In the genomic region with DNA sequence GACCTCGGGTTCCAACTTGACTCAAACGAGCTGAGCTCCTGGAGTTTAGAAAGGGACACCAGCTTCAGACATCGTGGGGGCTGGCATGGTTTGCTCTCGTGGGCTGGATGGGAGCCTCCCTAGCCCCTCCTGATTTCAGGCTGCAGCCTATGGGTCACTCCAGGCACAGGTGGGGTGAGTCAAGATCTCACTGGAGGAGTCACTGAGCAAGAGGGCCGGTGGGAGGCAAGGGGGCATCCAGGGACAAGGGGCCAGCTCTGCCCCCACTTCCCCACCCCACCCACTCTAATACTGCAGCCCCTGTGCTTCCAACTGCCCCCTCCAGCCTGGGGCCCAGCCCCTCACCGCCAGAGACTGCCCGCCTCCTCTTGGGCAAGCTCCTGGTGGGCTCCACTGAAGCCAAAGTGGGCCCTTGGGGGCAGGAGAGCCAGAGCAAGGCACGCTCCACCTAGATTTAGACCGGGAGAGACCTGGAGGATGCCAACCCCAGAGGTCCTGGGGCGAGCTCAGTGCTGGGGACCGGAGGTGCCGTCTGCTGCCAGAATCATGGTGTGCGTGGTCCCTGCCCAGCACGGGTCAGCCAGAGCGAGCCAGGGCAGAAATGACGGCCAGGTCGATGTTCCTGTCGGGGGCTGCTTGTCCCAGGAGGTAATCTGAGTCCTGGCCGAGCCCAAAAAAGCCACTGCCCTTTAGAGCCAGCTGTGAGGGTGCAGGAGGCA, we compare ENCODE assay signal across 1 cellular context.
A peak's percentile ranks its signal among the peaks of the same experiment; 100 is the strongest.
TF ChIP-seq lines count a peak whose summit lies in the region.

No MANE protein-coding gene starts in this region.

TF ChIP-seq in HepG2, 621 proteins besides CTCF, POLR2A, EP300 and RAD21 (continued from another document):
- TF ChIP-seq ZSCAN20 (CRISPR knock-in tag; IDR thresholded peaks at IDR 0.05; ENCODE audit: borderline replicate concordance) = no peak
- no peak for TF ChIP-seq KLF11 (CRISPR knock-in tag; IDR thresholded peaks at IDR 0.05)
- TF ChIP-seq ZNF121 (CRISPR knock-in tag; IDR thresholded peaks at IDR 0.05) = no peak
- TF ChIP-seq, protein P1, sequence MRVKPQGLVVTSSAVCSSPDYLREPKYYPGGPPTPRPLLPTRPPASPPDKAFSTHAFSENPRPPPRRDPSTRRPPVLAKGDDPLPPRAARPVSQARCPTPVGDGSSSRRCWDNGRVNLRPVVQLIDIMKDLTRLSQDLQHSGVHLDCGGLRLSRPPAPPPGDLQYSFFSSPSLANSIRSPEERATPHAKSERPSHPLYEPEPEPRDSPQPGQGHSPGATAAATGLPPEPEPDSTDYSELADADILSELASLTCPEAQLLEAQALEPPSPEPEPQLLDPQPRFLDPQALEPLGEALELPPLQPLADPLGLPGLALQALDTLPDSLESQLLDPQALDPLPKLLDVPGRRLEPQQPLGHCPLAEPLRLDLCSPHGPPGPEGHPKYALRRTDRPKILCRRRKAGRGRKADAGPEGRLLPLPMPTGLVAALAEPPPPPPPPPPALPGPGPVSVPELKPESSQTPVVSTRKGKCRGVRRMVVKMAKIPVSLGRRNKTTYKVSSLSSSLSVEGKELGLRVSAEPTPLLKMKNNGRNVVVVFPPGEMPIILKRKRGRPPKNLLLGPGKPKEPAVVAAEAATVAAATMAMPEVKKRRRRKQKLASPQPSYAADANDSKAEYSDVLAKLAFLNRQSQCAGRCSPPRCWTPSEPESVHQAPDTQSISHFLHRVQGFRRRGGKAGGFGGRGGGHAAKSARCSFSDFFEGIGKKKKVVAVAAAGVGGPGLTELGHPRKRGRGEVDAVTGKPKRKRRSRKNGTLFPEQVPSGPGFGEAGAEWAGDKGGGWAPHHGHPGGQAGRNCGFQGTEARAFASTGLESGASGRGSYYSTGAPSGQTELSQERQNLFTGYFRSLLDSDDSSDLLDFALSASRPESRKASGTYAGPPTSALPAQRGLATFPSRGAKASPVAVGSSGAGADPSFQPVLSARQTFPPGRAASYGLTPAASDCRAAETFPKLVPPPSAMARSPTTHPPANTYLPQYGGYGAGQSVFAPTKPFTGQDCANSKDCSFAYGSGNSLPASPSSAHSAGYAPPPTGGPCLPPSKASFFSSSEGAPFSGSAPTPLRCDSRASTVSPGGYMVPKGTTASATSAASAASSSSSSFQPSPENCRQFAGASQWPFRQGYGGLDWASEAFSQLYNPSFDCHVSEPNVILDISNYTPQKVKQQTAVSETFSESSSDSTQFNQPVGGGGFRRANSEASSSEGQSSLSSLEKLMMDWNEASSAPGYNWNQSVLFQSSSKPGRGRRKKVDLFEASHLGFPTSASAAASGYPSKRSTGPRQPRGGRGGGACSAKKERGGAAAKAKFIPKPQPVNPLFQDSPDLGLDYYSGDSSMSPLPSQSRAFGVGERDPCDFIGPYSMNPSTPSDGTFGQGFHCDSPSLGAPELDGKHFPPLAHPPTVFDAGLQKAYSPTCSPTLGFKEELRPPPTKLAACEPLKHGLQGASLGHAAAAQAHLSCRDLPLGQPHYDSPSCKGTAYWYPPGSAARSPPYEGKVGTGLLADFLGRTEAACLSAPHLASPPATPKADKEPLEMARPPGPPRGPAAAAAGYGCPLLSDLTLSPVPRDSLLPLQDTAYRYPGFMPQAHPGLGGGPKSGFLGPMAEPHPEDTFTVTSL (CRISPR knock-in tag; IDR thresholded peaks at IDR 0.05; ENCODE audit: borderline replicate concordance) = no peak
- TF ChIP-seq ZNF83 (CRISPR knock-in tag; IDR thresholded peaks at IDR 0.05; ENCODE audit: borderline replicate concordance) = no peak
- no peak for TF ChIP-seq ZNF251 (CRISPR knock-in tag; IDR thresholded peaks at IDR 0.05)
- TF ChIP-seq BRCA1 (CRISPR knock-in tag; IDR thresholded peaks at IDR 0.05) = no peak
- TF ChIP-seq, protein P2, sequence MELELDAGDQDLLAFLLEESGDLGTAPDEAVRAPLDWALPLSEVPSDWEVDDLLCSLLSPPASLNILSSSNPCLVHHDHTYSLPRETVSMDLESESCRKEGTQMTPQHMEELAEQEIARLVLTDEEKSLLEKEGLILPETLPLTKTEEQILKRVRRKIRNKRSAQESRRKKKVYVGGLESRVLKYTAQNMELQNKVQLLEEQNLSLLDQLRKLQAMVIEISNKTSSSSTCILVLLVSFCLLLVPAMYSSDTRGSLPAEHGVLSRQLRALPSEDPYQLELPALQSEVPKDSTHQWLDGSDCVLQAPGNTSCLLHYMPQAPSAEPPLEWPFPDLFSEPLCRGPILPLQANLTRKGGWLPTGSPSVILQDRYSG (CRISPR knock-in tag; IDR thresholded peaks at IDR 0.05) = no peak
- no peak for TF ChIP-seq CEBPB (IDR thresholded peaks at IDR 0.05; ENCODE audit: borderline replicate concordance, low read depth, low read length)
- no peak for TF ChIP-seq TP53 (CRISPR knock-in tag; conservative IDR thresholded peaks at IDR 0.05)
- no peak for TF ChIP-seq GZF1 (CRISPR knock-in tag; IDR thresholded peaks at IDR 0.05)
- TF ChIP-seq SNAI1 (CRISPR knock-in tag; IDR thresholded peaks at IDR 0.05; ENCODE audit: borderline replicate concordance) = no peak
- no peak for TF ChIP-seq NBN (conservative IDR thresholded peaks at IDR 0.05)
- TF ChIP-seq BCL6 (CRISPR knock-in tag; IDR thresholded peaks at IDR 0.05) = no peak
- TF ChIP-seq NONO (IDR thresholded peaks at IDR 0.05) = no peak
- TF ChIP-seq NONO (CRISPR knock-in tag; conservative IDR thresholded peaks at IDR 0.05) = no peak
- TF ChIP-seq, protein P3, sequence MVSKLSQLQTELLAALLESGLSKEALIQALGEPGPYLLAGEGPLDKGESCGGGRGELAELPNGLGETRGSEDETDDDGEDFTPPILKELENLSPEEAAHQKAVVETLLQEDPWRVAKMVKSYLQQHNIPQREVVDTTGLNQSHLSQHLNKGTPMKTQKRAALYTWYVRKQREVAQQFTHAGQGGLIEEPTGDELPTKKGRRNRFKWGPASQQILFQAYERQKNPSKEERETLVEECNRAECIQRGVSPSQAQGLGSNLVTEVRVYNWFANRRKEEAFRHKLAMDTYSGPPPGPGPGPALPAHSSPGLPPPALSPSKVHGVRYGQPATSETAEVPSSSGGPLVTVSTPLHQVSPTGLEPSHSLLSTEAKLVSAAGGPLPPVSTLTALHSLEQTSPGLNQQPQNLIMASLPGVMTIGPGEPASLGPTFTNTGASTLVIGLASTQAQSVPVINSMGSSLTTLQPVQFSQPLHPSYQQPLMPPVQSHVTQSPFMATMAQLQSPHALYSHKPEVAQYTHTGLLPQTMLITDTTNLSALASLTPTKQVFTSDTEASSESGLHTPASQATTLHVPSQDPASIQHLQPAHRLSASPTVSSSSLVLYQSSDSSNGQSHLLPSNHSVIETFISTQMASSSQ (IDR thresholded peaks at IDR 0.05; ENCODE audit: low read depth) = no peak
- TF ChIP-seq, protein P3 (CRISPR knock-in tag; IDR thresholded peaks at IDR 0.05; ENCODE audit: borderline replicate concordance) = no peak
- no peak for TF ChIP-seq RCOR2 (CRISPR knock-in tag; IDR thresholded peaks at IDR 0.05)
- TF ChIP-seq, protein P4, sequence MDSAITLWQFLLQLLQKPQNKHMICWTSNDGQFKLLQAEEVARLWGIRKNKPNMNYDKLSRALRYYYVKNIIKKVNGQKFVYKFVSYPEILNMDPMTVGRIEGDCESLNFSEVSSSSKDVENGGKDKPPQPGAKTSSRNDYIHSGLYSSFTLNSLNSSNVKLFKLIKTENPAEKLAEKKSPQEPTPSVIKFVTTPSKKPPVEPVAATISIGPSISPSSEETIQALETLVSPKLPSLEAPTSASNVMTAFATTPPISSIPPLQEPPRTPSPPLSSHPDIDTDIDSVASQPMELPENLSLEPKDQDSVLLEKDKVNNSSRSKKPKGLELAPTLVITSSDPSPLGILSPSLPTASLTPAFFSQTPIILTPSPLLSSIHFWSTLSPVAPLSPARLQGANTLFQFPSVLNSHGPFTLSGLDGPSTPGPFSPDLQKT (CRISPR knock-in tag; IDR thresholded peaks at IDR 0.05; ENCODE audit: borderline replicate concordance) = no peak
- TF ChIP-seq, protein P5, sequence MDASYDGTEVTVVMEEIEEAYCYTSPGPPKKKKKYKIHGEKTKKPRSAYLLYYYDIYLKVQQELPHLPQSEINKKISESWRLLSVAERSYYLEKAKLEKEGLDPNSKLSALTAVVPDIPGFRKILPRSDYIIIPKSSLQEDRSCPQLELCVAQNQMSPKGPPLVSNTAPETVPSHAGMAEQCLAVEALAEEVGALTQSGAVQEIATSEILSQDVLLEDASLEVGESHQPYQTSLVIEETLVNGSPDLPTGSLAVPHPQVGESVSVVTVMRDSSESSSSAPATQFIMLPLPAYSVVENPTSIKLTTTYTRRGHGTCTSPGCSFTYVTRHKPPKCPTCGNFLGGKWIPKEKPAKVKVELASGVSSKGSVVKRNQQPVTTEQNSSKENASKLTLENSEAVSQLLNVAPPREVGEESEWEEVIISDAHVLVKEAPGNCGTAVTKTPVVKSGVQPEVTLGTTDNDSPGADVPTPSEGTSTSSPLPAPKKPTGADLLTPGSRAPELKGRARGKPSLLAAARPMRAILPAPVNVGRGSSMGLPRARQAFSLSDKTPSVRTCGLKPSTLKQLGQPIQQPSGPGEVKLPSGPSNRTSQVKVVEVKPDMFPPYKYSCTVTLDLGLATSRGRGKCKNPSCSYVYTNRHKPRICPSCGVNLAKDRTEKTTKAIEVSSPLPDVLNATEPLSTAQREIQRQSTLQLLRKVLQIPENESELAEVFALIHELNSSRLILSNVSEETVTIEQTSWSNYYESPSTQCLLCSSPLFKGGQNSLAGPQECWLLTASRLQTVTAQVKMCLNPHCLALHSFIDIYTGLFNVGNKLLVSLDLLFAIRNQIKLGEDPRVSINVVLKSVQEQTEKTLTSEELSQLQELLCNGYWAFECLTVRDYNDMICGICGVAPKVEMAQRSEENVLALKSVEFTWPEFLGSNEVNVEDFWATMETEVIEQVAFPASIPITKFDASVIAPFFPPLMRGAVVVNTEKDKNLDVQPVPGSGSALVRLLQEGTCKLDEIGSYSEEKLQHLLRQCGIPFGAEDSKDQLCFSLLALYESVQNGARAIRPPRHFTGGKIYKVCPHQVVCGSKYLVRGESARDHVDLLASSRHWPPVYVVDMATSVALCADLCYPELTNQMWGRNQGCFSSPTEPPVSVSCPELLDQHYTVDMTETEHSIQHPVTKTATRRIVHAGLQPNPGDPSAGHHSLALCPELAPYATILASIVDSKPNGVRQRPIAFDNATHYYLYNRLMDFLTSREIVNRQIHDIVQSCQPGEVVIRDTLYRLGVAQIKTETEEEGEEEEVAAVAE (CRISPR knock-in tag; IDR thresholded peaks at IDR 0.05; ENCODE audit: borderline replicate concordance) = no peak
- no peak for TF ChIP-seq ZSCAN31 (CRISPR knock-in tag; IDR thresholded peaks at IDR 0.05; ENCODE audit: low read depth)
- TF ChIP-seq, protein P6, sequence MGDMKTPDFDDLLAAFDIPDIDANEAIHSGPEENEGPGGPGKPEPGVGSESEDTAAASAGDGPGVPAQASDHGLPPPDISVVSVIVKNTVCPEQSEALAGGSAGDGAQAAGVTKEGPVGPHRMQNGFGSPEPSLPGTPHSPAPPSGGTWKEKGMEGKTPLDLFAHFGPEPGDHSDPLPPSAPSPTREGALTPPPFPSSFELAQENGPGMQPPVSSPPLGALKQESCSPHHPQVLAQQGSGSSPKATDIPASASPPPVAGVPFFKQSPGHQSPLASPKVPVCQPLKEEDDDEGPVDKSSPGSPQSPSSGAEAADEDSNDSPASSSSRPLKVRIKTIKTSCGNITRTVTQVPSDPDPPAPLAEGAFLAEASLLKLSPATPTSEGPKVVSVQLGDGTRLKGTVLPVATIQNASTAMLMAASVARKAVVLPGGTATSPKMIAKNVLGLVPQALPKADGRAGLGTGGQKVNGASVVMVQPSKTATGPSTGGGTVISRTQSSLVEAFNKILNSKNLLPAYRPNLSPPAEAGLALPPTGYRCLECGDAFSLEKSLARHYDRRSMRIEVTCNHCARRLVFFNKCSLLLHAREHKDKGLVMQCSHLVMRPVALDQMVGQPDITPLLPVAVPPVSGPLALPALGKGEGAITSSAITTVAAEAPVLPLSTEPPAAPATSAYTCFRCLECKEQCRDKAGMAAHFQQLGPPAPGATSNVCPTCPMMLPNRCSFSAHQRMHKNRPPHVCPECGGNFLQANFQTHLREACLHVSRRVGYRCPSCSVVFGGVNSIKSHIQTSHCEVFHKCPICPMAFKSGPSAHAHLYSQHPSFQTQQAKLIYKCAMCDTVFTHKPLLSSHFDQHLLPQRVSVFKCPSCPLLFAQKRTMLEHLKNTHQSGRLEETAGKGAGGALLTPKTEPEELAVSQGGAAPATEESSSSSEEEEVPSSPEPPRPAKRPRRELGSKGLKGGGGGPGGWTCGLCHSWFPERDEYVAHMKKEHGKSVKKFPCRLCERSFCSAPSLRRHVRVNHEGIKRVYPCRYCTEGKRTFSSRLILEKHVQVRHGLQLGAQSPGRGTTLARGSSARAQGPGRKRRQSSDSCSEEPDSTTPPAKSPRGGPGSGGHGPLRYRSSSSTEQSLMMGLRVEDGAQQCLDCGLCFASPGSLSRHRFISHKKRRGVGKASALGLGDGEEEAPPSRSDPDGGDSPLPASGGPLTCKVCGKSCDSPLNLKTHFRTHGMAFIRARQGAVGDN (CRISPR knock-in tag; IDR thresholded peaks at IDR 0.05) = no peak
- no peak for TF ChIP-seq ZNF816 (CRISPR knock-in tag; IDR thresholded peaks at IDR 0.05; ENCODE audit: borderline replicate concordance)
- TF ChIP-seq JUND (CRISPR knock-in tag; IDR thresholded peaks at IDR 0.05) = 0 out of 2 replicates have a peak, but pooled peaks have one; percentile 3
- no peak for TF ChIP-seq ZNF879 (CRISPR knock-in tag; IDR thresholded peaks at IDR 0.05)
- no peak for TF ChIP-seq SMARCC2 (IDR thresholded peaks at IDR 0.05)
- 0 out of 2 replicates have a peak, but pooled peaks have one; percentile 21 for TF ChIP-seq ZC3H4 (CRISPR knock-in tag; IDR thresholded peaks at IDR 0.05; ENCODE audit: borderline replicate concordance)
- TF ChIP-seq, protein P7, sequence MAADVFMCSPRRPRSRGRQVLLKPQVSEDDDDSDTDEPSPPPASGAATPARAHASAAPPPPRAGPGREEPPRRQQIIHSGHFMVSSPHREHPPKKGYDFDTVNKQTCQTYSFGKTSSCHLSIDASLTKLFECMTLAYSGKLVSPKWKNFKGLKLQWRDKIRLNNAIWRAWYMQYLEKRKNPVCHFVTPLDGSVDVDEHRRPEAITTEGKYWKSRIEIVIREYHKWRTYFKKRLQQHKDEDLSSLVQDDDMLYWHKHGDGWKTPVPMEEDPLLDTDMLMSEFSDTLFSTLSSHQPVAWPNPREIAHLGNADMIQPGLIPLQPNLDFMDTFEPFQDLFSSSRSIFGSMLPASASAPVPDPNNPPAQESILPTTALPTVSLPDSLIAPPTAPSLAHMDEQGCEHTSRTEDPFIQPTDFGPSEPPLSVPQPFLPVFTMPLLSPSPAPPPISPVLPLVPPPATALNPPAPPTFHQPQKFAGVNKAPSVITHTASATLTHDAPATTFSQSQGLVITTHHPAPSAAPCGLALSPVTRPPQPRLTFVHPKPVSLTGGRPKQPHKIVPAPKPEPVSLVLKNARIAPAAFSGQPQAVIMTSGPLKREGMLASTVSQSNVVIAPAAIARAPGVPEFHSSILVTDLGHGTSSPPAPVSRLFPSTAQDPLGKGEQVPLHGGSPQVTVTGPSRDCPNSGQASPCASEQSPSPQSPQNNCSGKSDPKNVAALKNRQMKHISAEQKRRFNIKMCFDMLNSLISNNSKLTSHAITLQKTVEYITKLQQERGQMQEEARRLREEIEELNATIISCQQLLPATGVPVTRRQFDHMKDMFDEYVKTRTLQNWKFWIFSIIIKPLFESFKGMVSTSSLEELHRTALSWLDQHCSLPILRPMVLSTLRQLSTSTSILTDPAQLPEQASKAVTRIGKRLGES (CRISPR knock-in tag; IDR thresholded peaks at IDR 0.05; ENCODE audit: borderline replicate concordance) = no peak
